In the genomic region with DNA sequence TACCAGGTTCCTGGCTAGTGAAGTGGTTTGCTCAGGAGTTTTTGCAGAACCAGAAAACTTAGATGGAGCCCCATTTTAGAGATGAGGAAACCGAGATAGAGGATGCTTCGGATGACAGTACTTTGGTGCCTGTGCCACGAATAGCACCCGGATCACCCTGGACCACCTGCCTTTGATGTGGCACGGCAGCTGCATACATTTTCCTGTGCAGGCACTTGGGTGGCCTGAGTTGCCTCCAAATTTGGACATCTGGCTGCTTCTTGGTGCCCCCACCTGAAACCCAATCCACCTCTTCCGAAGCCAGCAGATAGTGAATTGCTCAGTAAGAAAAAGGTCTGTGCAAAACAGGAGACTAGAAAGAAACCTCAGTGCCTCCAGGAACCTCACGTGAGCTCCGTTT, we compare ENCODE assay signal across 12 cellular contexts.
DNase-seq lines count a peak whose midpoint lies in the region; ATAC-seq and TF ChIP-seq lines count a peak whose summit lies in the region.
"Had no signal": no experiment of that assay in that cellular context is flagged by ENCODE, and none has a peak within 500 bp of the region (broad histone marks: within the 10 kb centered on the region; RNA-seq: fewer than 3 reads in every experiment).

No MANE protein-coding gene starts in this region.

- peaks cover 0 to 2% (median 0%) of the 10 kb centered on the region in 8 donors for H3K9me3 Mint-ChIP-seq in CD4-positive, alpha-beta memory T cell
- no peaks in the 10 kb centered on the region for H3K9me3 Mint-ChIP-seq in activated T-helper 1 cell treated with anti-CD3 and anti-CD28 coated beads, Interleukin-12 subunit alpha, Interleukin-12 subunit beta, Interleukin-2, Interleukin-4 antibody, amounts not matched to agents 30 ng/mL and 10 ng/mL and 1 ng/mL, durations not matched to agents 14 hours and 24 hours and 36 hours
- H3K9me3 Mint-ChIP-seq in neural crest cell, result no peaks in the 10 kb centered on the region

- H3K27ac Mint-ChIP-seq in CD4-positive, alpha-beta memory T cell, result peak overlapping the region; percentile 53 to 97 (median 74)
- peak overlapping the region; percentile 95 for H3K27ac Mint-ChIP-seq in activated T-helper 1 cell treated with anti-CD3 and anti-CD28 coated beads, Interleukin-12 subunit alpha, Interleukin-12 subunit beta, Interleukin-2, Interleukin-4 antibody, amounts not matched to agents 30 ng/mL and 10 ng/mL and 1 ng/mL, durations not matched to agents 14 hours and 24 hours and 36 hours
- H3K27ac Mint-ChIP-seq in neural crest cell (ENCODE audit: unreplicated experiment), result peak overlapping the region; percentile 84

- intact Hi-C loops in CD4-positive, alpha-beta memory T cell (cut with micrococcal nuclease), result loop anchor here (5.0 kb wide), 1 partner anchor 814 kb away; no protein-coding TSS in a partner anchor
- intact Hi-C loops in activated T-helper 1 cell treated with anti-CD3 and anti-CD28 coated beads, Interleukin-12 subunit alpha, Interleukin-12 subunit beta, Interleukin-2, Interleukin-4 antibody, amounts not matched to agents 30 ng/mL and 10 ng/mL and 1 ng/mL, durations not matched to agents 14 hours and 24 hours and 36 hours (cut with micrococcal nuclease), result loop anchor here (2.0 to 5.0 kb wide), 3 partner anchors 14 to 954 kb away; no protein-coding TSS in a partner anchor

- CTCF ChIA-PET in CD4-positive, alpha-beta memory T cell (lab: Charles Lee; ENCODE audit: partially characterized antibody), result no interaction called here

- ATAC-seq in GM21515 (IDR thresholded peaks at IDR 0.05; ENCODE audit: unreplicated experiment), result no peak
- ATAC-seq: heart right ventricle had no signal

- H3K36me3 Mint-ChIP-seq in CD4-positive, alpha-beta memory T cell, result no peaks in the 10 kb centered on the region
- peaks cover 3% of the 10 kb centered on the region for H3K36me3 Mint-ChIP-seq in activated T-helper 1 cell treated with anti-CD3 and anti-CD28 coated beads, Interleukin-12 subunit alpha, Interleukin-12 subunit beta, Interleukin-2, Interleukin-4 antibody, amounts not matched to agents 30 ng/mL and 10 ng/mL and 1 ng/mL, durations not matched to agents 14 hours and 24 hours and 36 hours (ENCODE audit: low read depth)
- no peaks in the 10 kb centered on the region for H3K36me3 Mint-ChIP-seq in neural crest cell (ENCODE audit: low read depth)

- no peak for DNase-seq in CD4-positive, alpha-beta memory T cell
- DNase-seq in activated T-helper 1 cell treated with anti-CD3 and anti-CD28 coated beads, Interleukin-12 subunit alpha, Interleukin-12 subunit beta, Interleukin-2, Interleukin-4 antibody, amounts not matched to agents 30 ng/mL and 10 ng/mL and 1 ng/mL, durations not matched to agents 14 hours and 24 hours and 36 hours (ENCODE audit: low spot score), result no peak
- DNase-seq in neural crest cell (ENCODE audit: low read depth, low spot score) (no peak), OCI-M1 (lab: John Stamatoyannopoulos, UW) (no peak), Ammon's horn (ENCODE audit: low spot score) (no peak)
- DNase-seq: esophagus squamous epithelium, heart right ventricle, NCI-H187 treated with DMSO at 0.1 percent for 48 hours, NCI-H526 treated with DMSO at 0.1 percent for 48 hours had no signal

- peaks cover 74% of the 10 kb centered on the region for H3K4me1 ChIP-seq in CD4-positive, alpha-beta memory T cell (ENCODE audit: insufficient read depth, low read length)

- peak overlapping the region; percentile 6 for H3K27ac ChIP-seq in CD4-positive, alpha-beta memory T cell (ENCODE audit: low read depth, low read length)
- peak overlapping the region; percentile 66 for H3K27ac ChIP-seq in KOPT-K1 (ENCODE audit: low read depth, low read length, poor library complexity, severe bottlenecking)
- H3K27ac ChIP-seq: thoracic aorta had no signal

- POLR2A ChIA-PET in CD4-positive, alpha-beta memory T cell (lab: Charles Lee; ENCODE audit: partially characterized antibody), result no interaction called here

- no peaks in the 10 kb centered on the region for H3K36me3 ChIP-seq in CD4-positive, alpha-beta memory T cell (ENCODE audit: insufficient read depth, low read length)
- no peaks in the 10 kb centered on the region for H3K36me3 ChIP-seq in KOPT-K1 (ENCODE audit: insufficient read depth, low read length)
- H3K36me3 ChIP-seq: esophagus squamous epithelium, heart right ventricle, thoracic aorta had no signal

- no peaks in the 10 kb centered on the region for H3K27me3 ChIP-seq in CD4-positive, alpha-beta memory T cell (ENCODE audit: insufficient read depth, low read length)
- H3K27me3 ChIP-seq: esophagus squamous epithelium, heart right ventricle had no signal

- no peak overlapping the region for H3K4me3 ChIP-seq in CD4-positive, alpha-beta memory T cell (ENCODE audit: low read length in 2 of 2)
- H3K4me3 ChIP-seq: esophagus squamous epithelium, heart right ventricle, thoracic aorta had no signal

- no peaks in the 10 kb centered on the region for H3K27me3 Mint-ChIP-seq in CD4-positive, alpha-beta memory T cell
- no peaks in the 10 kb centered on the region for H3K27me3 Mint-ChIP-seq in activated T-helper 1 cell treated with anti-CD3 and anti-CD28 coated beads, Interleukin-12 subunit alpha, Interleukin-12 subunit beta, Interleukin-2, Interleukin-4 antibody, amounts not matched to agents 30 ng/mL and 10 ng/mL and 1 ng/mL, durations not matched to agents 14 hours and 24 hours and 36 hours (ENCODE audit: insufficient read depth)
- H3K27me3 Mint-ChIP-seq in neural crest cell (ENCODE audit: low read depth), result no peaks in the 10 kb centered on the region

- peak overlapping the region in 7 of 8 donors; percentile 14 to 69 (median 38) for H3K4me3 Mint-ChIP-seq in CD4-positive, alpha-beta memory T cell
- peak overlapping the region; percentile 76 for H3K4me3 Mint-ChIP-seq in activated T-helper 1 cell treated with anti-CD3 and anti-CD28 coated beads, Interleukin-12 subunit alpha, Interleukin-12 subunit beta, Interleukin-2, Interleukin-4 antibody, amounts not matched to agents 30 ng/mL and 10 ng/mL and 1 ng/mL, durations not matched to agents 14 hours and 24 hours and 36 hours
- H3K4me3 Mint-ChIP-seq in neural crest cell, result no peak overlapping the region

- peaks cover 44 to 85% (median 65%) of the 10 kb centered on the region in 4 donors for H3K4me1 Mint-ChIP-seq in CD4-positive, alpha-beta memory T cell
- H3K4me1 Mint-ChIP-seq in activated T-helper 1 cell treated with anti-CD3 and anti-CD28 coated beads, Interleukin-12 subunit alpha, Interleukin-12 subunit beta, Interleukin-2, Interleukin-4 antibody, amounts not matched to agents 30 ng/mL and 10 ng/mL and 1 ng/mL, durations not matched to agents 14 hours and 24 hours and 36 hours (ENCODE audit: low read depth), result peaks cover 86% of the 10 kb centered on the region
- H3K4me1 Mint-ChIP-seq in neural crest cell, result peaks cover 18% of the 10 kb centered on the region

- no peak for TF ChIP-seq CTCF in neural crest cell (conservative IDR thresholded peaks at IDR 0.05)

- H3K9me3 ChIP-seq in CD4-positive, alpha-beta memory T cell (ENCODE audit: control insufficient read depth in 1 of 2, low read length in 2 of 2), result no peaks in the 10 kb centered on the region
- H3K9me3 ChIP-seq in KOPT-K1 (ENCODE audit: insufficient read depth, low read length, poor library complexity, severe bottlenecking), result no peaks in the 10 kb centered on the region
- H3K9me3 ChIP-seq: esophagus squamous epithelium, heart right ventricle, thoracic aorta had no signal
